1 cellular context compared by ENCODE assay signal in the genomic region with DNA sequence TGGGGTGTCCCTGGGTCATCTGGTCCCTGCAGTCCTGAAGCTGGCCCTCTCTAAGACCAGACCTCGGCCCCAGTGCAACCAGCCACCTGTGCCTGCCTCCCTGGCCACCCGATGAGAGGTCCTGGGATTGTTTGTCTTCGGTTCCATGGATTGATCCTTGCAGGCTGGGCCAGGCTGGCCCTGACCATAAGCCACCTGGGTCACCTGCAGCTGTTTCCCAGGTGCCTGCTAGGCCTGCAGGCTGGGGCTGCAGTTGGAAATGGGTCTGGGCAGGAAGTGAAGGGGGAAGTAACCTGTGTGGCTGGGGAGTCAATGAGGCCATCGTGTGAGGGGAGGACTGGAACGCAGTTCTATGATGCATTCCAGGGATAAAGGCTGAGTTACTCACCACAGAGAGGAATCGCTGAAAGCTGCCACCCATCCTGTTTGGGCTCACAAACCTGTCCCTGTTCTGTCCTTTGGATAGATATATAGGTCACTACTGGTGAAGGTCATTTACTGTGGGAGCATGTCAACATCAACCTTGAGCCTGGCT.
TF ChIP-seq lines count a peak whose summit lies in the region.

No MANE protein-coding gene starts in this region.

TF ChIP-seq in H1, 55 proteins besides CTCF, POLR2A, EP300 and RAD21 (continued from another document):
- TF ChIP-seq SIX5 (IDR thresholded peaks at IDR 0.05; ENCODE audit: low read depth, low read length) = no peak
- TF ChIP-seq RNF2 (IDR thresholded peaks at IDR 0.05; ENCODE audit: borderline replicate concordance, low read depth, low read length, missing control alignments, poor library complexity, severe bottlenecking) = no peak
- TF ChIP-seq, protein P1, sequence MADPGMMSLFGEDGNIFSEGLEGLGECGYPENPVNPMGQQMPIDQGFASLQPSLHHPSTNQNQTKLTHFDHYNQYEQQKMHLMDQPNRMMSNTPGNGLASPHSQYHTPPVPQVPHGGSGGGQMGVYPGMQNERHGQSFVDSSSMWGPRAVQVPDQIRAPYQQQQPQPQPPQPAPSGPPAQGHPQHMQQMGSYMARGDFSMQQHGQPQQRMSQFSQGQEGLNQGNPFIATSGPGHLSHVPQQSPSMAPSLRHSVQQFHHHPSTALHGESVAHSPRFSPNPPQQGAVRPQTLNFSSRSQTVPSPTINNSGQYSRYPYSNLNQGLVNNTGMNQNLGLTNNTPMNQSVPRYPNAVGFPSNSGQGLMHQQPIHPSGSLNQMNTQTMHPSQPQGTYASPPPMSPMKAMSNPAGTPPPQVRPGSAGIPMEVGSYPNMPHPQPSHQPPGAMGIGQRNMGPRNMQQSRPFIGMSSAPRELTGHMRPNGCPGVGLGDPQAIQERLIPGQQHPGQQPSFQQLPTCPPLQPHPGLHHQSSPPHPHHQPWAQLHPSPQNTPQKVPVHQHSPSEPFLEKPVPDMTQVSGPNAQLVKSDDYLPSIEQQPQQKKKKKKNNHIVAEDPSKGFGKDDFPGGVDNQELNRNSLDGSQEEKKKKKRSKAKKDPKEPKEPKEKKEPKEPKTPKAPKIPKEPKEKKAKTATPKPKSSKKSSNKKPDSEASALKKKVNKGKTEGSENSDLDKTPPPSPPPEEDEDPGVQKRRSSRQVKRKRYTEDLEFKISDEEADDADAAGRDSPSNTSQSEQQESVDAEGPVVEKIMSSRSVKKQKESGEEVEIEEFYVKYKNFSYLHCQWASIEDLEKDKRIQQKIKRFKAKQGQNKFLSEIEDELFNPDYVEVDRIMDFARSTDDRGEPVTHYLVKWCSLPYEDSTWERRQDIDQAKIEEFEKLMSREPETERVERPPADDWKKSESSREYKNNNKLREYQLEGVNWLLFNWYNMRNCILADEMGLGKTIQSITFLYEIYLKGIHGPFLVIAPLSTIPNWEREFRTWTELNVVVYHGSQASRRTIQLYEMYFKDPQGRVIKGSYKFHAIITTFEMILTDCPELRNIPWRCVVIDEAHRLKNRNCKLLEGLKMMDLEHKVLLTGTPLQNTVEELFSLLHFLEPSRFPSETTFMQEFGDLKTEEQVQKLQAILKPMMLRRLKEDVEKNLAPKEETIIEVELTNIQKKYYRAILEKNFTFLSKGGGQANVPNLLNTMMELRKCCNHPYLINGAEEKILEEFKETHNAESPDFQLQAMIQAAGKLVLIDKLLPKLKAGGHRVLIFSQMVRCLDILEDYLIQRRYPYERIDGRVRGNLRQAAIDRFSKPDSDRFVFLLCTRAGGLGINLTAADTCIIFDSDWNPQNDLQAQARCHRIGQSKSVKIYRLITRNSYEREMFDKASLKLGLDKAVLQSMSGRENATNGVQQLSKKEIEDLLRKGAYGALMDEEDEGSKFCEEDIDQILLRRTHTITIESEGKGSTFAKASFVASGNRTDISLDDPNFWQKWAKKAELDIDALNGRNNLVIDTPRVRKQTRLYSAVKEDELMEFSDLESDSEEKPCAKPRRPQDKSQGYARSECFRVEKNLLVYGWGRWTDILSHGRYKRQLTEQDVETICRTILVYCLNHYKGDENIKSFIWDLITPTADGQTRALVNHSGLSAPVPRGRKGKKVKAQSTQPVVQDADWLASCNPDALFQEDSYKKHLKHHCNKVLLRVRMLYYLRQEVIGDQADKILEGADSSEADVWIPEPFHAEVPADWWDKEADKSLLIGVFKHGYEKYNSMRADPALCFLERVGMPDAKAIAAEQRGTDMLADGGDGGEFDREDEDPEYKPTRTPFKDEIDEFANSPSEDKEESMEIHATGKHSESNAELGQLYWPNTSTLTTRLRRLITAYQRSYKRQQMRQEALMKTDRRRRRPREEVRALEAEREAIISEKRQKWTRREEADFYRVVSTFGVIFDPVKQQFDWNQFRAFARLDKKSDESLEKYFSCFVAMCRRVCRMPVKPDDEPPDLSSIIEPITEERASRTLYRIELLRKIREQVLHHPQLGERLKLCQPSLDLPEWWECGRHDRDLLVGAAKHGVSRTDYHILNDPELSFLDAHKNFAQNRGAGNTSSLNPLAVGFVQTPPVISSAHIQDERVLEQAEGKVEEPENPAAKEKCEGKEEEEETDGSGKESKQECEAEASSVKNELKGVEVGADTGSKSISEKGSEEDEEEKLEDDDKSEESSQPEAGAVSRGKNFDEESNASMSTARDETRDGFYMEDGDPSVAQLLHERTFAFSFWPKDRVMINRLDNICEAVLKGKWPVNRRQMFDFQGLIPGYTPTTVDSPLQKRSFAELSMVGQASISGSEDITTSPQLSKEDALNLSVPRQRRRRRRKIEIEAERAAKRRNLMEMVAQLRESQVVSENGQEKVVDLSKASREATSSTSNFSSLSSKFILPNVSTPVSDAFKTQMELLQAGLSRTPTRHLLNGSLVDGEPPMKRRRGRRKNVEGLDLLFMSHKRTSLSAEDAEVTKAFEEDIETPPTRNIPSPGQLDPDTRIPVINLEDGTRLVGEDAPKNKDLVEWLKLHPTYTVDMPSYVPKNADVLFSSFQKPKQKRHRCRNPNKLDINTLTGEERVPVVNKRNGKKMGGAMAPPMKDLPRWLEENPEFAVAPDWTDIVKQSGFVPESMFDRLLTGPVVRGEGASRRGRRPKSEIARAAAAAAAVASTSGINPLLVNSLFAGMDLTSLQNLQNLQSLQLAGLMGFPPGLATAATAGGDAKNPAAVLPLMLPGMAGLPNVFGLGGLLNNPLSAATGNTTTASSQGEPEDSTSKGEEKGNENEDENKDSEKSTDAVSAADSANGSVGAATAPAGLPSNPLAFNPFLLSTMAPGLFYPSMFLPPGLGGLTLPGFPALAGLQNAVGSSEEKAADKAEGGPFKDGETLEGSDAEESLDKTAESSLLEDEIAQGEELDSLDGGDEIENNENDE (IDR thresholded peaks at IDR 0.05; ENCODE audit: insufficient replicate concordance, low read length) = no peak
- no peak for TF ChIP-seq JUN (IDR thresholded peaks at IDR 0.05; ENCODE audit: low read depth, low read length)
- TF ChIP-seq SP2 (IDR thresholded peaks at IDR 0.05; ENCODE audit: low read length) = no peak
- TF ChIP-seq TAF7 (optimal IDR thresholded peaks at IDR 0.05; ENCODE audit: borderline replicate concordance, low read depth, low read length) = no peak
- TF ChIP-seq SAP30 (IDR thresholded peaks at IDR 0.05; ENCODE audit: insufficient read depth, insufficient replicate concordance, low read length) = no peak
- no peak for TF ChIP-seq EGR1 (IDR thresholded peaks at IDR 0.05; ENCODE audit: borderline replicate concordance, low read depth, low read length)
- TF ChIP-seq PHF8 (conservative IDR thresholded peaks at IDR 0.05; ENCODE audit: low read depth, low read length) = no peak
- no peak for TF ChIP-seq SP4 (IDR thresholded peaks at IDR 0.05; ENCODE audit: low read length)
- no peak for TF ChIP-seq CBX8 (IDR thresholded peaks at IDR 0.05; ENCODE audit: borderline replicate concordance, low read depth, low read length)
